10 cellular contexts compared by ENCODE assay signal in genomic region chr11:104332110-104332509, GRCh38.
DNase-seq lines count a peak whose midpoint lies in the region; ATAC-seq and TF ChIP-seq lines count a peak whose summit lies in the region.
"Had no signal": no experiment of that assay in that cellular context is flagged by ENCODE, and none has a peak within 500 bp of the region (broad histone marks: within the 10 kb centered on the region; RNA-seq: fewer than 3 reads in every experiment).

No MANE protein-coding gene starts in this region.

- no peaks in the 10 kb centered on the region for H4K20me1 ChIP-seq in OCI-LY3 (ENCODE audit: insufficient read depth, low read length)

- TF ChIP-seq CTCF in OCI-LY3 (IDR thresholded peaks at IDR 0.05; ENCODE audit: low read depth, low read length) (peak; percentile 55), fibroblast of villous mesenchyme (IDR thresholded peaks at IDR 0.05; ENCODE audit: insufficient read depth, low read depth, low read length) (peak; percentile 18), upper lobe of right lung (IDR thresholded peaks at IDR 0.05) (no peak)

- no peaks in the 10 kb centered on the region for H3K27me3 ChIP-seq in OCI-LY3 (ENCODE audit: low read depth, low read length)
- H3K27me3 ChIP-seq in upper lobe of right lung, result no peaks in the 10 kb centered on the region

- intact Hi-C loops in upper lobe of right lung (cut with DNase I), result no loop called here

- H3K4me2 ChIP-seq in OCI-LY3 (ENCODE audit: low read length), result no peak overlapping the region

- peak; percentile 58 for ATAC-seq in GM18868 (IDR thresholded peaks at IDR 0.05; ENCODE audit: unreplicated experiment)
- ATAC-seq in upper lobe of right lung, result no peak

- H2AFZ ChIP-seq in OCI-LY3 (ENCODE audit: low read depth, low read length), result no peak overlapping the region

- DNase-seq in AG20443 (ENCODE audit: low spot score), result peak; percentile 6
- DNase-seq in fibroblast of villous mesenchyme (ENCODE audit: low read depth), result no peak
- DNase-seq in upper lobe of right lung, result no peak
- DNase-seq in cerebellar cortex (ENCODE audit: low spot score), result no peak
- no peak for DNase-seq in Ammon's horn (ENCODE audit: low spot score)
- DNase-seq in activated CD4-positive, alpha-beta T cell treated with anti-CD3 and anti-CD28 coated beads, Interleukin-2, amount 50 U/mL, for 48 hours, result no peak
- DNase-seq: Calu3, NCI-H2171 had no signal

- H3K4me3 ChIP-seq in OCI-LY3 (ENCODE audit: low read length) (no peak overlapping the region), fibroblast of villous mesenchyme (ENCODE audit: low read depth, low read length) (no peak overlapping the region), upper lobe of right lung (no peak overlapping the region)

- no peaks in the 10 kb centered on the region for H3K79me2 ChIP-seq in OCI-LY3 (ENCODE audit: low read length)

- H3K36me3 ChIP-seq in OCI-LY3 (replicated peaks; ENCODE audit: low read depth, low read length) (no peaks in the 10 kb centered on the region), upper lobe of right lung (no peaks in the 10 kb centered on the region)

- H3K4me1 ChIP-seq in OCI-LY3 (ENCODE audit: low read length), result no peaks in the 10 kb centered on the region
- no peaks in the 10 kb centered on the region for H3K4me1 ChIP-seq in upper lobe of right lung

- no peak overlapping the region for H3K9ac ChIP-seq in OCI-LY3 (ENCODE audit: low read length)

- H3K9me3 ChIP-seq in OCI-LY3 (ENCODE audit: insufficient read depth, low read length), result no peaks in the 10 kb centered on the region
- H3K9me3 ChIP-seq in upper lobe of right lung, result no peaks in the 10 kb centered on the region

- no peak overlapping the region for H3K27ac ChIP-seq in OCI-LY3 (ENCODE audit: low read length)
- no peak overlapping the region for H3K27ac ChIP-seq in upper lobe of right lung
